8 cellular contexts compared by ENCODE assay signal in genomic region chr22:30326704-30327362, GRCh38. TPM values are rescaled to one million over a fixed set of nuclear protein-coding genes. Genes with fewer than 3 reads are reported as not detected.
DNase-seq lines count a peak whose midpoint lies in the region; ATAC-seq and TF ChIP-seq lines count a peak whose summit lies in the region.

TBC1D10A (minus strand) TSS chr22:30326941; CDS start chr22:30326881, 60 bp downstream.

- ATAC-seq in GM21737 (IDR thresholded peaks at IDR 0.05; ENCODE audit: unreplicated experiment) = peak; percentile 82
- ATAC-seq in activated T-cell treated with anti-CD3 and anti-CD28 coated beads, Interleukin-2, amount 50 U/mL, for 72 hours (replicated peaks in 1 of 2) = peak; percentile 92 to 93

- H3K27me3 ChIP-seq in KMS-11 (ENCODE audit: insufficient read depth, low read depth) = no peaks in the 10 kb centered on the region
- no peaks in the 10 kb centered on the region for H3K27me3 ChIP-seq in Peyer's patch
- no peaks in the 10 kb centered on the region for H3K27me3 ChIP-seq in esophagus squamous epithelium
- no peaks in the 10 kb centered on the region for H3K27me3 ChIP-seq in muscle layer of duodenum (ENCODE audit: low read depth, low read length)

- H3K79me2 ChIP-seq in KMS-11 (ENCODE audit: insufficient read depth, low read depth) = peaks cover 14% of the 10 kb centered on the region; the same call in 1 of the 2 replicates

- H3K27ac ChIP-seq in KMS-11 (peak within 1 kb of the TSS; percentile 35), Peyer's patch (peak within 1 kb of the TSS; percentile 84 to 93 (median 86)), esophagus squamous epithelium (peak within 1 kb of the TSS; percentile 96 to 99 (median 99)), muscle layer of duodenum (ENCODE audit: low read length) (peak within 1 kb of the TSS; percentile 80)

- peaks cover 6 to 10% of the 10 kb centered on the region in 2 donors for H3K36me3 Mint-ChIP-seq in activated T-cell treated with anti-CD3 and anti-CD28 coated beads, Interleukin-2, amount 50 U/mL, for 72 hours (ENCODE audit: insufficient read depth in 2 of 2)

- peak within 1 kb of the TSS; percentile 92 for H3K27ac Mint-ChIP-seq in activated T-cell treated with anti-CD3 and anti-CD28 coated beads, Interleukin-2, amount 50 U/mL, for 72 hours

- H3K4me3 ChIP-seq in KMS-11 (IDR thresholded peaks at IDR 0.05; ENCODE audit: insufficient read depth, low read depth, low read length) (no peak within 1 kb of the TSS), Peyer's patch (peak within 1 kb of the TSS; percentile 89 to 98 (median 97)), esophagus squamous epithelium (peak within 1 kb of the TSS; percentile 94 to 100 (median 98)), muscle layer of duodenum (ENCODE audit: low read depth in 1 of 2, low read length in 2 of 2) (peak within 1 kb of the TSS; percentile 71 to 74)

- DNase-seq in DMS53 treated with DMSO at 0.1 percent for 48 hours (lab: John Stamatoyannopoulos, UW; ENCODE audit: unreplicated experiment) (peak; percentile 40), Peyer's patch (peak; percentile 96 to 98 (median 97)), esophagus squamous epithelium (lab: John Stamatoyannopoulos, UW) (peak; percentile 63)
- peak; percentile 94 for DNase-seq in activated T-cell treated with anti-CD3 and anti-CD28 coated beads, Interleukin-2, amount 50 U/mL, for 72 hours
- peak; percentile 81 for DNase-seq in stimulated activated CD8-positive, alpha-beta memory T cell treated with anti-CD3 and anti-CD28 coated beads, Interleukin-7, amount 100 ng/mL, for 24 hours (ENCODE audit: low read depth)

- no peaks in the 10 kb centered on the region for H4K20me1 ChIP-seq in KMS-11 (ENCODE audit: insufficient read depth)

- H3K4me3 Mint-ChIP-seq in activated T-cell treated with anti-CD3 and anti-CD28 coated beads, Interleukin-2, amount 50 U/mL, for 72 hours = peak within 1 kb of the TSS; percentile 90 to 97

- WGBS in esophagus squamous epithelium, 2 donors = 0% methylated on average over 3 to 9 of the region's 69 CpGs

- H3K27me3 Mint-ChIP-seq in activated T-cell treated with anti-CD3 and anti-CD28 coated beads, Interleukin-2, amount 50 U/mL, for 72 hours (ENCODE audit: low read depth) = no peaks in the 10 kb centered on the region

- H3K4me1 ChIP-seq in KMS-11 (ENCODE audit: low read depth, poor library complexity, severe bottlenecking) = peaks cover 48% of the 10 kb centered on the region
- H3K4me1 ChIP-seq in Peyer's patch = peaks cover 0 to 36% (median 21%) of the 10 kb centered on the region in 4 donors
- peaks cover 32 to 60% (median 36%) of the 10 kb centered on the region in 3 donors for H3K4me1 ChIP-seq in esophagus squamous epithelium
- peaks cover 18 to 29% of the 10 kb centered on the region in 2 donors for H3K4me1 ChIP-seq in muscle layer of duodenum (ENCODE audit: control insufficient read depth in 1 of 2, insufficient read depth in 2 of 2, low read length in 2 of 2)

- H3K9me3 ChIP-seq in Peyer's patch = no peaks in the 10 kb centered on the region
- H3K9me3 ChIP-seq in esophagus squamous epithelium = no peaks in the 10 kb centered on the region
- no peaks in the 10 kb centered on the region for H3K9me3 ChIP-seq in muscle layer of duodenum (ENCODE audit: control insufficient read depth in 1 of 2, low read length in 2 of 2)

- no peaks in the 10 kb centered on the region for H3K9me3 Mint-ChIP-seq in activated T-cell treated with anti-CD3 and anti-CD28 coated beads, Interleukin-2, amount 50 U/mL, for 72 hours

- H3K9ac ChIP-seq in KMS-11 = peak within 1 kb of the TSS; percentile 46; the same call in 1 of the 2 replicates

- peak within 1 kb of the TSS; percentile 96 for H3K4me2 ChIP-seq in KMS-11

- H3K4me1 Mint-ChIP-seq in activated T-cell treated with anti-CD3 and anti-CD28 coated beads, Interleukin-2, amount 50 U/mL, for 72 hours (ENCODE audit: low read depth) = peaks cover 54% of the 10 kb centered on the region

- intact Hi-C loops in esophagus squamous epithelium (cut with DNase I) = loop anchor here (5.0 kb wide), 1 partner anchor 40 kb away; the partner anchor contains the start of gene CASTOR1

- TF ChIP-seq POLR2A in Peyer's patch (IDR thresholded peaks at IDR 0.05) (peak; percentile 67 to 75), esophagus squamous epithelium (IDR thresholded peaks at IDR 0.05) (peak in 3 of 4 donors; percentile 79 to 97 (median 94))

- H2AFZ ChIP-seq in KMS-11 (ENCODE audit: low read depth) = peak within 1 kb of the TSS; percentile 64

- H3K36me3 ChIP-seq in KMS-11 (ENCODE audit: insufficient read depth) (no peaks in the 10 kb centered on the region), Peyer's patch (peaks cover 0 to 8% (median 0%) of the 10 kb centered on the region in 3 donors), esophagus squamous epithelium (peaks cover 0 to 36% (median 3%) of the 10 kb centered on the region in 3 donors), muscle layer of duodenum (ENCODE audit: control insufficient read depth in 1 of 2, insufficient read depth in 2 of 2, low read length in 2 of 2) (peaks cover 4% of the 10 kb centered on the region in 2 donors)

- TF ChIP-seq CTCF in KMS-11 (conservative IDR thresholded peaks at IDR 0.05; ENCODE audit: low read depth, low read length) (no peak), Peyer's patch (IDR thresholded peaks at IDR 0.05) (no peak), esophagus squamous epithelium (IDR thresholded peaks at IDR 0.05) (peak in 1 of 6 experiments; percentile 2)

RNA-seq across cellular contexts. Expression of gene TBC1D10A, which starts in this region (rescaled TPM):
- 10 to 100 TPM; 18.4 to 25.9 (median 20.8) TPM for total RNA-seq in Peyer's patch
- 10 to 100 TPM; 25.6 to 30.0 TPM for total RNA-seq in activated T-cell treated with anti-CD3 and anti-CD28 coated beads, Interleukin-2, amount 50 U/mL, for 72 hours
- total RNA-seq in esophagus squamous epithelium = 10 to 100 TPM; 40.7 to 55.1 (median 47.0) TPM

Comparison
In these comparisons a context has a peak if more than half of its experiments do, and no peak if none do; other contexts are left out.
1. DNase-seq: peak in every context shown above with its lines; median percentile 97 in Peyer's patch; 94 in activated T-cell treated with anti-CD3 and anti-CD28 coated beads, Interleukin-2, amount 50 U/mL, for 72 hours; 81 in stimulated activated CD8-positive, alpha-beta memory T cell treated with anti-CD3 and anti-CD28 coated beads, Interleukin-7, amount 100 ng/mL, for 24 hours; 63 in esophagus squamous epithelium; 40 in DMS53 treated with DMSO at 0.1 percent for 48 hours.
2. H3K27ac ChIP-seq: peak in every context shown above with its lines; median percentile 99 in esophagus squamous epithelium; 86 in Peyer's patch; 80 in muscle layer of duodenum; 35 in KMS-11.